In the genomic region with DNA sequence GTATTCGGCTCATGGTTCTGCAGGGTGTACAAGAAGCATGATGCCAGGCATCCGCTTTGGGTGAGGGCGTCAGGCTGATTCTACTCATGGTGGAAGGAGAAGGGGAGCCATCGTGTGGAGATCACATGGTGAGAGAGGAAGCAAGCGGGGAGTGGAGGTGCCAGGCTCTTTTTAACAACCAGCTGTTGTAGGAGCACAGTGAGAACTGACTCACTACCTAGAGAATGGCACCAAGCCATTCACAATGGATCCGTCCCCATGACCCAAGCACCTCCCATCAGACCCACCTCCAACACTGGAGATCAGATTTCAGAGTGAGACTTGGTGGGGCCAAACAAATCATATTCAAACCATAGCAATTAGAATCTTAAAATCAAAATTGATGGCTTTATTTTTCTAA, we compare ENCODE assay signal across 1 cellular context.
TF ChIP-seq lines count a peak whose summit lies in the region.

No MANE protein-coding gene starts in this region.

TF ChIP-seq in H1, 55 proteins besides CTCF, POLR2A, EP300 and RAD21 (continued from another document):
- TF ChIP-seq, protein P1, sequence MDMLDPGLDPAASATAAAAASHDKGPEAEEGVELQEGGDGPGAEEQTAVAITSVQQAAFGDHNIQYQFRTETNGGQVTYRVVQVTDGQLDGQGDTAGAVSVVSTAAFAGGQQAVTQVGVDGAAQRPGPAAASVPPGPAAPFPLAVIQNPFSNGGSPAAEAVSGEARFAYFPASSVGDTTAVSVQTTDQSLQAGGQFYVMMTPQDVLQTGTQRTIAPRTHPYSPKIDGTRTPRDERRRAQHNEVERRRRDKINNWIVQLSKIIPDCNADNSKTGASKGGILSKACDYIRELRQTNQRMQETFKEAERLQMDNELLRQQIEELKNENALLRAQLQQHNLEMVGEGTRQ (IDR thresholded peaks at IDR 0.05; ENCODE audit: low read length), result no peak
TF ChIP-seq in H1: peak in this region for 1.
